In the genomic region with DNA sequence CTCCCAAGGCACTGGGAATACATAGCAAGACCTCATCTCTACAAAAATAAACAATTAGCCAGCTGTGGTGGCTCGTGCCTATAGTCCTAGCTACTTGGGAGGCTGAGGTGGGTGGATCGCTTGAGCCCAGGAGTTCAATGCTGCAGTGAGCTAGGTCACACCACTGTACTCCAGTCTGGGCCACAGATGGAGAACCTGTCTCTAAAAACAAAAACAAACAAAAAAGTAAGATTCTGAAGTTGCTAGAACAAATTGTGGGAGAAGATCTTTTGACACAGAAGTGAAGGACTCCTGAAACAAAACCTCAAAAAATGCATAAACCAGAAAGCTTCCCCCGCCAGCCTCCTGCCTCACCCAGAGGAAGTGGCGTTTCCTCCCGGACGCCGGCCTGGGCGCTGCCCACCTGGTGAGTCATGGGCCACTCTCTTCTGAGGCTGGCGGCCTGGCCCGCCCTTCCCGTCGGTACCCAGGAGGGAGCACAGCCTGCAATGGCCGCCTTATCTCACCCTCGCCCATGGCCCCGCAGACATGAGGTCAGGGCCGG, we compare ENCODE assay signal across 9 cellular contexts. TPM values are rescaled to one million over a fixed set of nuclear protein-coding genes. Genes with fewer than 3 reads are reported as not detected.
DNase-seq lines count a peak whose midpoint lies in the region; ATAC-seq, FAIRE-seq and TF ChIP-seq lines count a peak whose summit lies in the region.
"Had no signal": no experiment of that assay in that cellular context is flagged by ENCODE, and none has a peak within 500 bp of the region (broad histone marks: within the 10 kb centered on the region; RNA-seq: fewer than 3 reads in every experiment).

No MANE protein-coding gene starts in this region.

- H3K27ac Mint-ChIP-seq in neural crest cell (ENCODE audit: unreplicated experiment): peak overlapping the region; percentile 16

- no peak for FAIRE-seq in bronchial epithelial cell (lab: Jason Lieb, UNC)

- no peaks in the 10 kb centered on the region for H3K27me3 ChIP-seq in bronchial epithelial cell (ENCODE audit: control insufficient read depth, insufficient read depth, low read length)

- no peaks in the 10 kb centered on the region for H3K27me3 Mint-ChIP-seq in neural crest cell (ENCODE audit: low read depth)

- no peak for TF ChIP-seq CTCF in NB4 (IDR thresholded peaks at IDR 0.05; ENCODE audit: low read depth, low read length)
- TF ChIP-seq CTCF in bronchial epithelial cell (IDR thresholded peaks at IDR 0.05; ENCODE audit: insufficient read depth, low read length, severe bottlenecking): no peak
- no peak for TF ChIP-seq CTCF in neural crest cell (conservative IDR thresholded peaks at IDR 0.05)
- TF ChIP-seq CTCF in lower leg skin (IDR thresholded peaks at IDR 0.05): no peak

- H3K36me3 Mint-ChIP-seq in neural crest cell (ENCODE audit: low read depth): no peaks in the 10 kb centered on the region
- H3K36me3 Mint-ChIP-seq: IgD-negative memory B cell had no signal

- ATAC-seq in HG03097 (IDR thresholded peaks at IDR 0.05; ENCODE audit: low FRiP score, unreplicated experiment): no peak

- peak; percentile 83 for DNase-seq in EH (ENCODE audit: low read depth)
- DNase-seq in NB4 (ENCODE audit: low read depth): peak; percentile 94
- peak; percentile 61 for DNase-seq in bronchial epithelial cell (ENCODE audit: low read depth)
- DNase-seq in neural crest cell (ENCODE audit: low read depth, low spot score): no peak
- DNase-seq in lower leg skin (ENCODE audit: low spot score in 2 of 2): no peak
- DNase-seq in NCI-H82 (lab: John Stamatoyannopoulos, UW): no peak
- no peak for DNase-seq in OCI-M2 (lab: John Stamatoyannopoulos, UW; ENCODE audit: unreplicated experiment)

- TF ChIP-seq POLR2A in NB4 (IDR thresholded peaks at IDR 0.05; ENCODE audit: extremely low read depth, insufficient read length) (peak; percentile 44), lower leg skin (IDR thresholded peaks at IDR 0.05) (no peak)

- H3K4me3 Mint-ChIP-seq in neural crest cell: no peak overlapping the region

- 46 to 53% methylated on average over 12 to 16 of the region's 16 CpGs for WGBS in lower leg skin, 2 donors

- H3K9me3 Mint-ChIP-seq in neural crest cell: no peaks in the 10 kb centered on the region
- H3K9me3 Mint-ChIP-seq: IgD-negative memory B cell had no signal

- intact Hi-C loops in lower leg skin (cut with DNase I; ENCODE audit: low total_unique reads): no loop called here

- H3K4me3 ChIP-seq in NB4 (ENCODE audit: low read depth, low read length): peak overlapping the region; percentile 1
- no peak overlapping the region for H3K4me3 ChIP-seq in bronchial epithelial cell (ENCODE audit: low read depth, low read length)
- H3K4me3 ChIP-seq in lower leg skin (ENCODE audit: low read depth, poor library complexity, severe bottlenecking): no peak overlapping the region

- no peaks in the 10 kb centered on the region for H3K4me1 Mint-ChIP-seq in neural crest cell

- H3K36me3 ChIP-seq in bronchial epithelial cell (ENCODE audit: control insufficient read depth, insufficient read depth, low read length): no peaks in the 10 kb centered on the region

RNA-seq across cellular contexts. Expression of a gene that starts 25.4 kb away (rescaled TPM):
- total RNA-seq in bronchial epithelial cell: under 0.01 TPM in 2 replicates
- total RNA-seq in neural crest cell: 0.41 and 1.0 TPM in 2 replicates
- total RNA-seq in lower leg skin: 10 to 100 TPM in 3 of 4 donors, 1 to 10 TPM in 1; 5.6 to 96.2 (median 32.4) TPM

Comparison
In these comparisons a context has a peak if more than half of its experiments do, and no peak if none do; other contexts are left out.
1. DNase-seq: peak in EH (single experiment), NB4 (single experiment) and bronchial epithelial cell (single experiment); none in neural crest cell (single experiment), lower leg skin (0 of 2), NCI-H82 (single experiment) and OCI-M2 (single experiment).